Comparison of ENCODE assay signal across 21 cellular contexts in genomic region chr6:33918175-33918695, GRCh38.
A peak's percentile ranks its signal among the peaks of the same experiment; 100 is the strongest.
DNase-seq lines count a peak whose midpoint lies in the region; ATAC-seq, FAIRE-seq and TF ChIP-seq lines count a peak whose summit lies in the region.
"Had no signal": no experiment of that assay in that cellular context is flagged by ENCODE, and none has a peak within 500 bp of the region (broad histone marks: within the 10 kb centered on the region; RNA-seq: fewer than 3 reads in every experiment).

No MANE protein-coding gene starts in this region.

- no peaks in the 10 kb centered on the region for H4K20me1 ChIP-seq in BLaER1
- no peaks in the 10 kb centered on the region for H4K20me1 ChIP-seq in K562 (replicated peaks; ENCODE audit: control insufficient read depth, insufficient read depth, low read length)

- 0 out of 2 replicates have a peak overlapping the region, but pooled peaks have one; percentile 5 for H3K4me2 ChIP-seq in BLaER1
- no peak overlapping the region for H3K4me2 ChIP-seq in K562 (ENCODE audit: insufficient read depth, low read length)

- TF ChIP-seq CTCF in K562 (IDR thresholded peaks at IDR 0.05 in 2 of 3, conservative IDR thresholded peaks at IDR 0.05 in 1 of 3; ENCODE audit: insufficient read depth in 2 of 3, low read depth in 1 of 3, low read length in 3 of 3), result no peak
- TF ChIP-seq CTCF in omental fat pad (IDR thresholded peaks at IDR 0.05), result no peak

- no peaks in the 10 kb centered on the region for H3K9me1 ChIP-seq in K562 (ENCODE audit: control insufficient read depth, insufficient read depth, low read length)

- no peak for TF ChIP-seq RAD21 in K562 (CRISPR knock-in tag; conservative IDR thresholded peaks at IDR 0.05 in 1 of 2, IDR thresholded peaks at IDR 0.05 in 1 of 2)

- peaks cover 53% of the 10 kb centered on the region for H3K4me1 ChIP-seq in BLaER1
- no peaks in the 10 kb centered on the region for H3K4me1 ChIP-seq in K562 (replicated peaks in 1 of 2; ENCODE audit: control insufficient read depth in 2 of 2, insufficient read depth in 2 of 2, low read length in 2 of 2)
- H3K4me1 ChIP-seq: BE2C, Caco-2 had no signal

- WGBS in K562 (ENCODE audit: insufficient coverage, low coverage, missing lambda C conversion rate), result 4% methylated on average over 8 of the region's 8 CpGs

- peaks cover 15% of the 10 kb centered on the region for H3K9me3 ChIP-seq in BLaER1
- no peaks in the 10 kb centered on the region for H3K9me3 ChIP-seq in K562 (replicated peaks; ENCODE audit: control insufficient read depth, insufficient read depth, low read depth, low read length)
- H3K9me3 ChIP-seq: BE2C, Caco-2 had no signal

- H3K9ac ChIP-seq in BLaER1 (no peak overlapping the region), K562 (ENCODE audit: insufficient read depth in 1 of 2, low read depth in 2 of 2, low read length in 2 of 2) (no peak overlapping the region; a peak in 1 of 4 replicates)
- H3K9ac ChIP-seq: BLaER1 treated with 17β-estradiol and CSF1 and Interleukin-3, amounts not matched to agents 10 nM and 100 nM had no signal

- H3K27ac ChIP-seq in BLaER1 (no peak overlapping the region), K562 (ENCODE audit: extremely low read depth, low read depth, low read length) (no peak overlapping the region)
- H3K27ac ChIP-seq: BLaER1 treated with 17β-estradiol and CSF1 and Interleukin-3, amounts not matched to agents 10 nM and 100 nM; C4-2B had no signal

- FAIRE-seq in K562 (lab: Jason Lieb, UNC), result no peak
- FAIRE-seq: A204.1, D721Med, G401.6, GM12891, GM19239 had no signal

- H3K36me3 ChIP-seq in BLaER1 (no peaks in the 10 kb centered on the region), K562 (ENCODE audit: control insufficient read depth, insufficient read depth, low read length) (no peaks in the 10 kb centered on the region)
- H3K36me3 ChIP-seq: BE2C; BLaER1 treated with 17β-estradiol and CSF1 and Interleukin-3, amounts not matched to agents 10 nM and 100 nM had no signal

- no peak overlapping the region for H2AFZ ChIP-seq in K562 (ENCODE audit: low read depth, low read length)

- H3K27me3 ChIP-seq in BLaER1 (no peaks in the 10 kb centered on the region), K562 (ENCODE audit: control insufficient read depth in 2 of 2, insufficient read depth in 2 of 2, low read length in 2 of 2) (peaks cover 16 to 45% of the 10 kb centered on the region in 2 experiments)
- H3K27me3 ChIP-seq: BE2C; BLaER1 treated with 17β-estradiol and CSF1 and Interleukin-3, amounts not matched to agents 10 nM and 100 nM had no signal

- DNase-seq in K562 (ENCODE audit: extremely low read depth in 1 of 4, low spot score in 3 of 4), result no peak
- DNase-seq in omental fat pad (ENCODE audit: low spot score), result no peak
- DNase-seq: 8988T; ACHN; BE2C; Caco-2; Calu3; CD4-positive, alpha-beta T cell; CD8-positive, alpha-beta T cell; DMS79 treated with DMSO at 0.1 percent for 48 hours; GF-D8 had no signal

- no peak for ATAC-seq in K562
- ATAC-seq in omental fat pad (ENCODE audit: low FRiP score), result peak; percentile 27
- ATAC-seq in HG03139 (IDR thresholded peaks at IDR 0.05; ENCODE audit: unreplicated experiment), result no peak
- ATAC-seq in HG03097 (IDR thresholded peaks at IDR 0.05; ENCODE audit: low FRiP score, unreplicated experiment), result no peak
- ATAC-seq: CD8-positive, alpha-beta T cell had no signal

- no peaks in the 10 kb centered on the region for H3K79me2 ChIP-seq in K562 (ENCODE audit: control insufficient read depth, insufficient read depth, low read length)

- H3K4me3 ChIP-seq in BLaER1, result no peak overlapping the region
- H3K4me3 ChIP-seq in K562, result no peak overlapping the region
- H3K4me3 ChIP-seq: BLaER1 treated with 17β-estradiol and CSF1 and Interleukin-3, amounts not matched to agents 10 nM and 100 nM had no signal

- BruUV-seq in K562 (replicated peaks; lab: Mats Ljungman, UMichigan), result no TSS peak

- intact Hi-C loops in K562 (cut with micrococcal nuclease), result no loop called here

- TF ChIP-seq POLR2A in K562 (conservative IDR thresholded peaks at IDR 0.05), result no peak

- TF ChIP-seq EP300 in K562 (IDR thresholded peaks at IDR 0.05; ENCODE audit: low read length), result no peak

- CTCF ChIA-PET in K562 (lab: Yijun Ruan, JAX; ENCODE audit: low intra/inter-chr PET ratio), result no interaction called here

- POLR2A ChIA-PET in K562 (lab: Yijun Ruan, JAX), result no interaction called here

- in situ Hi-C loops in K562 (cut with MboI), result no loop called here

TF ChIP-seq in K562, 482 proteins besides CTCF, POLR2A, EP300 and RAD21:
- TF ChIP-seq CHD1 (IDR thresholded peaks at IDR 0.05; ENCODE audit: low read length), result no peak
- peak; percentile 41; the same call in 1 of the 2 replicates for TF ChIP-seq ZNF316 (IDR thresholded peaks at IDR 0.05)
